Comparison of ENCODE assay signal across 8 cellular contexts in the genomic region with DNA sequence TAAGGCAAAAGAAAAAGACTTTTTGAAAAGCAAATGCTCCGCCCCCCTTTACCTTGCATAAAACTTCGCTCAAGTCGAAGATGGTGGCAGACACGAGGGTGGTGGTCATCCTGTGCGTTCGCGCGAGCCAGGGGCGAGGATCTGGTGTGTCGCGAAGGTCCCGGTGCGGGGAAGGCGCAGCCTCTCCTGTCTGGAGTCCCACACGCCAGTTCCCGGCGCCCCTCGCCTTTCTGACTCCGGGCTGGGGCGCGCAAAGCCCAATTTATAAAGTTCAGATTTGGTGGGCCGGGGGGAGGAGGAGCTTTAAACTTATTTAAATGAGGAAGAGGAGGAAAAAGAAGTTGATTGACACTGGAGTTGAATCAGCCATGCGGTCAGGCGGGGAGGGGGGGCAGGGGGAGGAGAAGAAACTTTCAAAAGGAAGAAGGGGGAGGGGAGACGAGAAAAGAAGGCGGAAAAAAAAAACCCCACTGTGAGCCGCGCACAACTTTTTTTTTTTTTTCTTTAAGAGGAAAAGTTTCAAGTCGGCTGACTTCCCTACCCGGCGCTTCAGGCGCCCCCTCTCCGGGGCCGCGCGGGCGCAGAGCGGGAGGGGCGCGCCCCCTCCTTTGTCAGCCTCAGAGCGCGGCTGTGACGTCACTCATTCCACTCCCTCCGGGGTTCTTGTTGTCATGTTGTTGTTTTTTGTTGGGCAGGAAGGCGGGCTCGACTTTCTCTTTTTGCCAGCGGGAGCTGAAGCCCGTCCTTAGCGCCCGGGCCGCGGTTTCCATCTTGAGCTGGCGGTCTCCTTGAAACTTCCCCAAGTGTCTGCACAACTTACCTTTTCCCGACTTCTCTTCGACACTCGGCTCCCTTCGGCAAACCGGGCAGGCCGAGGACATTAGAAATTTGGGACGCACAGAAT. TPM values are rescaled to one million over a fixed set of nuclear protein-coding genes. Genes with fewer than 3 reads are reported as not detected.
DNase-seq lines count a peak whose midpoint lies in the region; ATAC-seq and TF ChIP-seq lines count a peak whose summit lies in the region.

A gene with protein sequence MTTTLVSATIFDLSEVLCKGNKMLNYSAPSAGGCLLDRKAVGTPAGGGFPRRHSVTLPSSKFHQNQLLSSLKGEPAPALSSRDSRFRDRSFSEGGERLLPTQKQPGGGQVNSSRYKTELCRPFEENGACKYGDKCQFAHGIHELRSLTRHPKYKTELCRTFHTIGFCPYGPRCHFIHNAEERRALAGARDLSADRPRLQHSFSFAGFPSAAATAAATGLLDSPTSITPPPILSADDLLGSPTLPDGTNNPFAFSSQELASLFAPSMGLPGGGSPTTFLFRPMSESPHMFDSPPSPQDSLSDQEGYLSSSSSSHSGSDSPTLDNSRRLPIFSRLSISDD (minus strand): TSS at position 238 of the 904 bp plus-strand sequence. CDS start 129 bp downstream, at position 109.

- POLR2A ChIA-PET in AG04449 (lab: Yijun Ruan, JAX), result interaction anchor here (0.5 to 4.9 kb wide), 48 partner anchors 9 to 851 kb away, joined by 3 to 50 read pairs (median 4); no protein-coding TSS in a partner anchor

- peak; percentile 99 for TF ChIP-seq POLR2A in Raji (IDR thresholded peaks at IDR 0.05; ENCODE audit: insufficient read depth, low read depth, low read length)

- DNase-seq in AG04449 (ENCODE audit: low read depth, low spot score) (peak; percentile 78), fibroblast of villous mesenchyme (ENCODE audit: low read depth) (peak; percentile 99), neural crest cell (ENCODE audit: low read depth, low spot score) (peak; percentile 92)
- peak; percentile 86 for DNase-seq in activated gamma-delta T cell treated with anti-CD3 and anti-CD28 coated beads, Interleukin-2, amount 50 U/mL, for 16 hours (ENCODE audit: low read depth)
- DNase-seq in stimulated activated naive CD8-positive, alpha-beta T cell treated with anti-CD3 and anti-CD28 coated beads, Interleukin-15, amount 100 ng/mL, for 72 hours, result peak; percentile 88 to 92

- H3K4me1 Mint-ChIP-seq in neural crest cell, result peaks cover 67% of the 10 kb centered on the region
- peaks cover 54% of the 10 kb centered on the region for H3K4me1 Mint-ChIP-seq in stimulated activated naive CD8-positive, alpha-beta T cell treated with anti-CD3 and anti-CD28 coated beads, Interleukin-15, amount 100 ng/mL, for 72 hours

- H3K36me3 Mint-ChIP-seq in neural crest cell (ENCODE audit: low read depth), result peaks cover 50% of the 10 kb centered on the region

- ATAC-seq in GM18909 (IDR thresholded peaks at IDR 0.05; ENCODE audit: poor library complexity, unreplicated experiment) (peak; percentile 38), HG03460 (IDR thresholded peaks at IDR 0.05; ENCODE audit: unreplicated experiment) (peak; percentile 21)
- peak; percentile 29 for ATAC-seq in stimulated activated naive CD8-positive, alpha-beta T cell treated with anti-CD3 and anti-CD28 coated beads, Interleukin-15, amount 100 ng/mL, for 72 hours

- H3K4me3 ChIP-seq in AG04449 (ENCODE audit: low read depth, low read length), result peak within 1 kb of the TSS; percentile 99
- peak within 1 kb of the TSS; percentile 77 for H3K4me3 ChIP-seq in fibroblast of villous mesenchyme (ENCODE audit: low read depth, low read length)

- H3K9me3 Mint-ChIP-seq in neural crest cell, result no peaks in the 10 kb centered on the region
- H3K9me3 Mint-ChIP-seq in stimulated activated naive CD8-positive, alpha-beta T cell treated with anti-CD3 and anti-CD28 coated beads, Interleukin-15, amount 100 ng/mL, for 72 hours, result no peaks in the 10 kb centered on the region

- H3K27me3 Mint-ChIP-seq in neural crest cell (ENCODE audit: low read depth), result peaks cover 61% of the 10 kb centered on the region
- H3K27me3 Mint-ChIP-seq in stimulated activated naive CD8-positive, alpha-beta T cell treated with anti-CD3 and anti-CD28 coated beads, Interleukin-15, amount 100 ng/mL, for 72 hours, result no peaks in the 10 kb centered on the region

- H3K4me3 Mint-ChIP-seq in neural crest cell, result peak within 1 kb of the TSS; percentile 98
- H3K4me3 Mint-ChIP-seq in stimulated activated naive CD8-positive, alpha-beta T cell treated with anti-CD3 and anti-CD28 coated beads, Interleukin-15, amount 100 ng/mL, for 72 hours, result peak within 1 kb of the TSS; percentile 92 to 96

- TF ChIP-seq CTCF in AG04449 (IDR thresholded peaks at IDR 0.05; ENCODE audit: insufficient read depth, low read length, missing control alignments) (no peak), fibroblast of villous mesenchyme (IDR thresholded peaks at IDR 0.05; ENCODE audit: insufficient read depth, low read depth, low read length) (no peak), neural crest cell (conservative IDR thresholded peaks at IDR 0.05) (no peak)

- H3K27ac Mint-ChIP-seq in neural crest cell (ENCODE audit: unreplicated experiment), result peak within 1 kb of the TSS; percentile 100
- H3K27ac Mint-ChIP-seq in stimulated activated naive CD8-positive, alpha-beta T cell treated with anti-CD3 and anti-CD28 coated beads, Interleukin-15, amount 100 ng/mL, for 72 hours, result peak within 1 kb of the TSS; percentile 99 to 100

- CTCF ChIA-PET in AG04449 (lab: Yijun Ruan, JAX), result interaction anchor here (2.2 to 6.8 kb wide), 2 partner anchors 22 to 544 kb away, joined by 6 to 61 read pairs; no protein-coding TSS in a partner anchor

RNA-seq across cellular contexts. Expression of the gene that starts here (rescaled TPM):
- total RNA-seq in fibroblast of villous mesenchyme (24.2 and 44.5 TPM in 2 replicates), neural crest cell (289 and 298 TPM in 2 replicates)

Comparison
In these comparisons a context has a peak if more than half of its experiments do, and no peak if none do; other contexts are left out.
1. Peak in every context shown above with its lines: DNase-seq, ATAC-seq and H3K4me3 ChIP-seq.